In the genomic region with DNA sequence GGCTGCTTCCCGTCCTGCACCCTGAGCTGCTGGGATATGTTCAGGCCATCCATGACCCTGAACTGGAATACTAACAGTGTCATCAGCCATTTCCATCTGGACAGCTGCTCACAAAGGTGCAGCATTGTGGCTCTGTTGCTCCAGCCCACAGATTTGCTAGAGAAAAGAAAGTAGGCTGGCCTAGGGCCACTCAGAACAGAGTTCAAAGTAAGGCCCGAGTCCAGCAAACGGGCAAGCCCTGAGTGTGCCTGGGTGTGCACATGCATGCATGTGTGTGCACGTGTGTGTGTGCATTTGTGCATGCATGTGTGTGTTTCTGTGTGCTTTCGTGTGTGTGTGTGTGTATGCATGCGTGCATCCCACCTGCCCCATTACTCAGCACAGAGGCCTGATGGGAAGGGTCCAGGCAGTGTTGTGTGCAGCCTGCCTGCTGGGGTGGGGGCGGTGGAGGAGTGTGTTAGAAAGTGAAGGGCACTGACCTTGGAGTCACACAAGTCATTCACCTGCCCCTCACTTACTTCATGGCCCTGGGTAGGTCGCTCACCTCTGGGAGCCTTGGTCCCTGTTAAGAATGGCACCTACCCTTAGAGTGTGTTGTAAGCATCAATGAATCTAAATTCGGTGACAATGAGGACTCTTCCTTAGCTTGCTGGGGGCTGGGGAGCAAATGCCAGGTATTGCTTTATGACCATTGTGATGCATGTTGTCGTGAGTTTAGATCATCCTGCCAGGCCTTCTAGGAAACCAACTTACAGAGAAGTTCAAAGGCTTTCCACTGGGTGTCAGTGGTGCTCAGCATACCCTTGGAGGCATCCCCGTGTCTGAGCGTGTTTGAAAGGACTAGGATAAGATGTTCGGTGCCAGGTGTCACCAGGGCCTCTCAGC, we compare ENCODE assay signal across 9 cellular contexts. TPM values are rescaled to one million over a fixed set of nuclear protein-coding genes. Genes with fewer than 3 reads are reported as not detected.
DNase-seq lines count a peak whose midpoint lies in the region; ATAC-seq and TF ChIP-seq lines count a peak whose summit lies in the region.
"Had no signal": no experiment of that assay in that cellular context is flagged by ENCODE, and none has a peak within 500 bp of the region (broad histone marks: within the 10 kb centered on the region; RNA-seq: fewer than 3 reads in every experiment).

No MANE protein-coding gene starts in this region.

- H3K27me3 ChIP-seq in DOHH2 (ENCODE audit: control insufficient read depth, low read length) (peaks cover 8% of the 10 kb centered on the region; the same call in 1 of the 2 replicates), adipocyte (replicated peaks; ENCODE audit: control insufficient read depth, insufficient read depth, low read length) (peaks cover 13% of the 10 kb centered on the region), heart left ventricle (peaks cover 0 to 16% (median 0%) of the 10 kb centered on the region in 9 donors)

- WGBS in heart left ventricle, 4 donors = 45 to 49% (median 48%) methylated on average over 13 of the region's 13 CpGs

- H3K4me1 ChIP-seq in DOHH2 (ENCODE audit: control insufficient read depth, low read length) = no peaks in the 10 kb centered on the region
- H3K4me1 ChIP-seq in adipocyte (ENCODE audit: control insufficient read depth, insufficient read depth, low read length) = no peaks in the 10 kb centered on the region
- no peaks in the 10 kb centered on the region for H3K4me1 ChIP-seq in heart left ventricle

- no peak overlapping the region for H3K4me3 ChIP-seq in DOHH2 (ENCODE audit: low read length)
- H3K4me3 ChIP-seq in adipocyte (ENCODE audit: low read length) = no peak overlapping the region
- no peak overlapping the region for H3K4me3 ChIP-seq in heart left ventricle

- H3K79me2 ChIP-seq in DOHH2 (ENCODE audit: control insufficient read depth, low read length) = no peaks in the 10 kb centered on the region

- peak; percentile 57 for TF ChIP-seq CTCF in DOHH2 (IDR thresholded peaks at IDR 0.05; ENCODE audit: low read depth, low read length, poor library complexity, severe bottlenecking)
- TF ChIP-seq CTCF in heart left ventricle (IDR thresholded peaks at IDR 0.05) = peak; percentile 40 to 73 (median 64)

- intact Hi-C loops in heart left ventricle (cut with DNase I) = loop anchor here (1.0 to 5.0 kb wide), 9 partner anchors 165 to 225 kb away; no protein-coding TSS in a partner anchor

- no peaks in the 10 kb centered on the region for H3K9me3 ChIP-seq in DOHH2 (ENCODE audit: control insufficient read depth, insufficient read depth, low read length)
- H3K9me3 ChIP-seq in adipocyte (ENCODE audit: control insufficient read depth, low read length) = peaks cover 8% of the 10 kb centered on the region
- peaks cover 0 to 10% (median 0%) of the 10 kb centered on the region in 12 donors for H3K9me3 ChIP-seq in heart left ventricle

- H3K36me3 ChIP-seq in DOHH2 (ENCODE audit: control insufficient read depth, low read length) (no peaks in the 10 kb centered on the region), adipocyte (ENCODE audit: control insufficient read depth, insufficient read depth, low read length, severe bottlenecking) (no peaks in the 10 kb centered on the region), heart left ventricle (no peaks in the 10 kb centered on the region)

- no peaks in the 10 kb centered on the region for H4K20me1 ChIP-seq in DOHH2 (ENCODE audit: control insufficient read depth, insufficient read depth, low read depth, low read length)

- no peak overlapping the region for H3K9ac ChIP-seq in adipocyte (ENCODE audit: low read length)

- H3K27ac ChIP-seq in DOHH2 (ENCODE audit: low read depth, low read length) (no peak overlapping the region), heart left ventricle (no peak overlapping the region)

- ATAC-seq in heart left ventricle (peak; percentile 75 to 85 (median 82)), GM19328 (IDR thresholded peaks at IDR 0.05; ENCODE audit: unreplicated experiment) (no peak), GM21367 (IDR thresholded peaks at IDR 0.05; ENCODE audit: unreplicated experiment) (no peak)

- no peaks in the 10 kb centered on the region for H3F3A ChIP-seq in DOHH2 (ENCODE audit: control insufficient read depth, insufficient read depth)

- no peaks in the 10 kb centered on the region for H3K9me2 ChIP-seq in DOHH2 (replicated peaks; ENCODE audit: control insufficient read depth, low read length)

- TF ChIP-seq POLR2A in heart left ventricle (IDR thresholded peaks at IDR 0.05) = no peak

- no peak overlapping the region for H3K4me2 ChIP-seq in DOHH2 (ENCODE audit: low read length)

- DNase-seq in HT-29 (ENCODE audit: low spot score) (peak; percentile 86), NCI-H748 (lab: John Stamatoyannopoulos, UW; ENCODE audit: unreplicated experiment) (peak; percentile 89), adipocyte (ENCODE audit: low read depth) (peak; percentile 67), heart left ventricle (peak in 2 of 5 donors; percentile 33 to 42), putamen (ENCODE audit: low spot score) (peak; percentile 62)
- DNase-seq: activated B cell treated with CpG ODN at 0.5 μM for 24 hours had no signal

RNA-seq across cellular contexts. Expression of a gene that starts 53.2 kb away (rescaled TPM):
- not detected in 2 replicates for total RNA-seq in HT-29 (2014; rRNA removed; shearing (Covaris generic))
- under 1 TPM in 5 of 9 donors, not detected in 4; 0.14 to 0.20 (median 0.16) TPM for total RNA-seq in heart left ventricle
- under 1 TPM; 0.01 to 0.08 TPM for polyA plus RNA-seq in heart left ventricle
- total RNA-seq: activated B cell treated with CpG ODN at 0.5 μM for 24 hours had no signal

Comparison
In these comparisons a context has a peak if more than half of its experiments do, and no peak if none do; other contexts are left out.
1. ATAC-seq: peak in heart left ventricle (4 of 4); none in GM19328 (single experiment) and GM21367 (single experiment).